29 cellular contexts compared by ENCODE assay signal in genomic region chr11:68693484-68693882, GRCh38. TPM values are rescaled to one million over a fixed set of nuclear protein-coding genes. Genes with fewer than 3 reads are reported as not detected.
"Had no signal": no experiment of that assay in that cellular context is flagged by ENCODE, and none has a peak within 500 bp of the region (broad histone marks: within the 10 kb centered on the region; RNA-seq: fewer than 3 reads in every experiment).

No MANE protein-coding gene starts in this region.

- H3K27ac Mint-ChIP-seq: activated CD4-positive, alpha-beta T cell treated with anti-CD3 and anti-CD28 coated beads, Interleukin-2, amount 10 ng/mL, durations not matched to agents 24 days and 14 days; activated CD8-positive, alpha-beta memory T cell treated with anti-CD3 and anti-CD28 coated beads, Interleukin-2, amount 10 ng/mL, durations not matched to agents 7 days and 5 days; activated naive CD4-positive, alpha-beta T cell treated with anti-CD3 and anti-CD28 coated beads for 36 hours; activated naive CD8-positive, alpha-beta T cell; activated T-cell treated with anti-CD3 and anti-CD28 coated beads, Interleukin-2, amount 50 U/mL, for 24 hours; activated T-helper 1 cell treated with anti-CD3 and anti-CD28 coated beads, Interleukin-12 subunit alpha, Interleukin-12 subunit beta, Interleukin-2, Interleukin-4 antibody, amounts not matched to agents 30 ng/mL and 10 ng/mL and 1 ng/mL, durations not matched to agents 14 hours and 24 hours and 36 hours; brain; T-helper 1 cell treated with Interleukin-12 subunit alpha and Interleukin-12 subunit beta and Interleukin-4 antibody, amounts not matched to agents 30 μg/mL and 1 μg/mL, for 36 hours had no signal

- H3K4me3 Mint-ChIP-seq: activated CD4-positive, alpha-beta T cell treated with anti-CD3 and anti-CD28 coated beads, Interleukin-2, amount 10 ng/mL, durations not matched to agents 24 days and 14 days; activated CD8-positive, alpha-beta memory T cell treated with anti-CD3 and anti-CD28 coated beads, Interleukin-2, amount 10 ng/mL, durations not matched to agents 7 days and 5 days; activated naive CD4-positive, alpha-beta T cell treated with anti-CD3 and anti-CD28 coated beads for 36 hours; activated naive CD8-positive, alpha-beta T cell; activated T-cell treated with anti-CD3 and anti-CD28 coated beads, Interleukin-2, amount 50 U/mL, for 24 hours; activated T-helper 1 cell treated with anti-CD3 and anti-CD28 coated beads, Interleukin-12 subunit alpha, Interleukin-12 subunit beta, Interleukin-2, Interleukin-4 antibody, amounts not matched to agents 30 ng/mL and 10 ng/mL and 1 ng/mL, durations not matched to agents 14 hours and 24 hours and 36 hours; brain; T-helper 1 cell treated with Interleukin-12 subunit alpha and Interleukin-12 subunit beta and Interleukin-4 antibody, amounts not matched to agents 30 μg/mL and 1 μg/mL, for 36 hours had no signal

- DNase-seq: activated CD4-positive, alpha-beta T cell treated with anti-CD3 and anti-CD28 coated beads, Interleukin-2, amount 10 ng/mL, durations not matched to agents 24 days and 14 days; activated CD4-positive, alpha-beta T cell treated with anti-CD3 and anti-CD28 coated beads, Interleukin-2, amount 50 U/mL, for 48 hours; activated CD4-positive, CD25-positive, alpha-beta regulatory T cell treated with anti-CD3 and anti-CD28 coated beads, Interleukin-2, amount 50 U/mL, for 72 hours; activated CD8-positive, alpha-beta memory T cell treated with anti-CD3 and anti-CD28 coated beads, Interleukin-2, amount 10 ng/mL, durations not matched to agents 7 days and 5 days; activated gamma-delta T cell; activated naive CD4-positive, alpha-beta T cell treated with anti-CD3 and anti-CD28 coated beads for 36 hours; activated T-cell treated with anti-CD3 and anti-CD28 coated beads, Interleukin-2, amount 50 U/mL, for 24 hours; amygdala; cerebellar nuclear complex; KG1; NCI-H1048; NCI-H146; NCI-H187 treated with DMSO at 0.1 percent for 48 hours; NCI-H2081 treated with DMSO at 0.1 percent for 48 hours; NCI-H2227 treated with DMSO at 0.1 percent for 48 hours; NCI-H526 treated with DMSO at 0.1 percent for 48 hours; NCI-H82; Right ventricle myocardium superior; SW 1271 had no signal

- H3K4me1 Mint-ChIP-seq: brain had no signal

- H3K27ac ChIP-seq: RWPE1, SJSA1 had no signal

- H3K36me3 ChIP-seq: SJSA1 had no signal

- H3K4me1 ChIP-seq: SJSA1 had no signal

- H3K4me3 ChIP-seq: SJSA1 had no signal

- H3K36me3 Mint-ChIP-seq: activated CD8-positive, alpha-beta memory T cell treated with anti-CD3 and anti-CD28 coated beads, Interleukin-2, amount 10 ng/mL, durations not matched to agents 7 days and 5 days; brain had no signal

- H3K9me3 Mint-ChIP-seq: T-helper 1 cell treated with Interleukin-12 subunit alpha and Interleukin-12 subunit beta and Interleukin-4 antibody, amounts not matched to agents 30 μg/mL and 1 μg/mL, for 36 hours had no signal

- ATAC-seq: activated CD8-positive, alpha-beta memory T cell treated with anti-CD3 and anti-CD28 coated beads, Interleukin-2, amount 10 ng/mL, durations not matched to agents 7 days and 5 days; SK-N-SH treated with all-trans-retinoic acid at 6 μM for 48 hours had no signal

RNA-seq across cellular contexts. Expression of gene GAL, which starts 9.1 kb away (rescaled TPM):
- total RNA-seq: activated CD8-positive, alpha-beta memory T cell treated with anti-CD3 and anti-CD28 coated beads, Interleukin-2, amount 10 ng/mL, durations not matched to agents 7 days and 5 days; LHCN-M2; M059J; OCI-LY7; Right ventricle myocardium superior; SJSA1 had no signal

RNA-seq across cellular contexts. Expression of gene TESMIN, which starts 57.8 kb away (rescaled TPM):
- total RNA-seq: LHCN-M2 had no signal
